ENCODE assay signal across 2 cellular contexts in genomic region chr11:6567371-6567745, GRCh38.
TF ChIP-seq lines count a peak whose summit lies in the region.

No MANE protein-coding gene starts in this region.

TF ChIP-seq in liver, 16 proteins besides CTCF, POLR2A, EP300 and RAD21:
- TF ChIP-seq FOXA1 (IDR thresholded peaks at IDR 0.05) (no peak), HNF4G (IDR thresholded peaks at IDR 0.05) (no peak), GABPA (IDR thresholded peaks at IDR 0.05 in 1 of 2, conservative IDR thresholded peaks at IDR 0.05 in 1 of 2) (no peak), JUND (IDR thresholded peaks at IDR 0.05) (no peak), ZBTB33 (IDR thresholded peaks at IDR 0.05) (no peak), HNF4A (conservative IDR thresholded peaks at IDR 0.05) (no peak), MAX (IDR thresholded peaks at IDR 0.05) (no peak), REST (IDR thresholded peaks at IDR 0.05) (no peak), EGR1 (IDR thresholded peaks at IDR 0.05; ENCODE audit: low read depth in 2 of 2) (no peak), NR2F2 (IDR thresholded peaks at IDR 0.05) (no peak), YY1 (IDR thresholded peaks at IDR 0.05) (no peak), ATF3 (IDR thresholded peaks at IDR 0.05) (no peak), FOXA2 (IDR thresholded peaks at IDR 0.05) (no peak), TAF1 (conservative IDR thresholded peaks at IDR 0.05) (no peak)

TF ChIP-seq in HepG2, 621 proteins besides CTCF, POLR2A, EP300 and RAD21:
- TF ChIP-seq SRF (IDR thresholded peaks at IDR 0.05; ENCODE audit: low read depth, low read length) (no peak), ZNF563 (CRISPR knock-in tag; IDR thresholded peaks at IDR 0.05) (no peak), ZNF264 (CRISPR knock-in tag; IDR thresholded peaks at IDR 0.05) (no peak), ZNF44 (CRISPR knock-in tag; IDR thresholded peaks at IDR 0.05) (no peak), CEBPZ (IDR thresholded peaks at IDR 0.05; ENCODE audit: low read length) (no peak), CEBPG (CRISPR knock-in tag; IDR thresholded peaks at IDR 0.05) (no peak), ZBTB21 (CRISPR knock-in tag; IDR thresholded peaks at IDR 0.05) (no peak), REST (IDR thresholded peaks at IDR 0.05; ENCODE audit: borderline replicate concordance in 1 of 2, low read depth in 1 of 2, low read length in 2 of 2) (no peak), GRHL1 (CRISPR knock-in tag; conservative IDR thresholded peaks at IDR 0.05) (no peak), CHD2 (IDR thresholded peaks at IDR 0.05; ENCODE audit: low read depth, low read length) (no peak), STAT6 (CRISPR knock-in tag; IDR thresholded peaks at IDR 0.05; ENCODE audit: borderline replicate concordance) (no peak), CHCHD3 (CRISPR knock-in tag; IDR thresholded peaks at IDR 0.05) (no peak), ZMYM3 (CRISPR knock-in tag; IDR thresholded peaks at IDR 0.05) (no peak), CENPT (CRISPR knock-in tag; IDR thresholded peaks at IDR 0.05; ENCODE audit: low read depth) (no peak)
TF ChIP-seq in HepG2: peak in this region for 0.
